1 cellular context compared by ENCODE assay signal in genomic region chr17:44053130-44053872, GRCh38.
TF ChIP-seq lines count a peak whose summit lies in the region.

No MANE protein-coding gene starts in this region.

TF ChIP-seq in HepG2, 621 proteins besides CTCF, POLR2A, EP300 and RAD21:
- TF ChIP-seq ZNF383 (CRISPR knock-in tag; IDR thresholded peaks at IDR 0.05; ENCODE audit: borderline replicate concordance) (no peak), TBP (CRISPR knock-in tag; IDR thresholded peaks at IDR 0.05) (no peak), ZNF253 (CRISPR knock-in tag; IDR thresholded peaks at IDR 0.05; ENCODE audit: borderline replicate concordance) (no peak), RCOR2 (CRISPR knock-in tag; IDR thresholded peaks at IDR 0.05) (no peak), KAT7 (CRISPR knock-in tag; IDR thresholded peaks at IDR 0.05; ENCODE audit: borderline replicate concordance) (no peak), YEATS2 (CRISPR knock-in tag; IDR thresholded peaks at IDR 0.05; ENCODE audit: borderline replicate concordance) (no peak), ZNF224 (CRISPR knock-in tag; IDR thresholded peaks at IDR 0.05) (no peak), HDAC1 (CRISPR knock-in tag; IDR thresholded peaks at IDR 0.05) (no peak)
- TF ChIP-seq, protein P1, sequence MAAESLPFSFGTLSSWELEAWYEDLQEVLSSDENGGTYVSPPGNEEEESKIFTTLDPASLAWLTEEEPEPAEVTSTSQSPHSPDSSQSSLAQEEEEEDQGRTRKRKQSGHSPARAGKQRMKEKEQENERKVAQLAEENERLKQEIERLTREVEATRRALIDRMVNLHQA (CRISPR knock-in tag; IDR thresholded peaks at IDR 0.05), result no peak
